ENCODE assay signal across 17 cellular contexts in genomic region chr11:66293352-66293751, GRCh38.
"Had no signal": no experiment of that assay in that cellular context is flagged by ENCODE, and none has a peak within 500 bp of the region (broad histone marks: within the 10 kb centered on the region; RNA-seq: fewer than 3 reads in every experiment).

No MANE protein-coding gene starts in this region.

- ATAC-seq: gastrocnemius medialis, right cardiac atrium had no signal

- H3K36me3 Mint-ChIP-seq: activated naive CD8-positive, alpha-beta T cell treated with anti-CD3 and anti-CD28 coated beads for 36 hours had no signal

- DNase-seq: activated CD4-positive, alpha-beta T cell treated with anti-CD3 and anti-CD28 coated beads for 4 hours; activated CD8-positive, alpha-beta memory T cell treated with anti-CD3 and anti-CD28 coated beads for 24 hours; activated naive CD8-positive, alpha-beta T cell treated with anti-CD3 and anti-CD28 coated beads for 36 hours; activated T-cell treated with anti-CD3 and anti-CD28 coated beads for 4 hours; aorta; colonic mucosa; effector CD8-positive, alpha-beta T cell; gastrocnemius medialis; left ventricle myocardium inferior; mesenchymal stem cell; SJCRH30; small intestine; T1000; transverse colon had no signal

- H3K27ac ChIP-seq: colonic mucosa, epithelial cell of prostate, gastrocnemius medialis, left ventricle myocardium inferior, neutrophil, SJCRH30, transverse colon had no signal

- H3K27ac Mint-ChIP-seq: activated naive CD8-positive, alpha-beta T cell treated with anti-CD3 and anti-CD28 coated beads for 36 hours had no signal

- H3K9me3 Mint-ChIP-seq: activated naive CD8-positive, alpha-beta T cell treated with anti-CD3 and anti-CD28 coated beads for 36 hours had no signal
